Comparison of ENCODE assay signal across 9 cellular contexts in genomic region chr11:65646921-65647701, GRCh38. TPM values are rescaled to one million over a fixed set of nuclear protein-coding genes. Genes with fewer than 3 reads are reported as not detected.
DNase-seq lines count a peak whose midpoint lies in the region; ATAC-seq, FAIRE-seq and TF ChIP-seq lines count a peak whose summit lies in the region.
"Had no signal": no experiment of that assay in that cellular context is flagged by ENCODE, and none has a peak within 500 bp of the region (broad histone marks: within the 10 kb centered on the region; RNA-seq: fewer than 3 reads in every experiment).

No MANE protein-coding gene starts in this region.

- H3K4me1 ChIP-seq in GM12878 (ENCODE audit: control insufficient read depth, insufficient read depth, low read length) (peaks cover 7% of the 10 kb centered on the region), iPS-20b (ENCODE audit: insufficient read depth, low read length) (peaks cover 3% of the 10 kb centered on the region; the same call in 1 of the 2 replicates)

- CTCF ChIA-PET in GM12878 (lab: Yijun Ruan, JAX) = no interaction called here

- H3K4me3 ChIP-seq in GM12878 (no peak overlapping the region), iPS-20b (ENCODE audit: low read length) (peak overlapping the region; percentile 73), skeletal muscle cell (ENCODE audit: low read depth, low read length) (peak overlapping the region; percentile 23)

- DNase-seq in GM12878 (ENCODE audit: low read depth, low spot score) (no peak), skeletal muscle cell (ENCODE audit: low read depth) (no peak), CD1c-positive myeloid dendritic cell (ENCODE audit: extremely low spot score) (no peak), SHP77 (lab: John Stamatoyannopoulos, UW) (no peak), NCI-H1048 (lab: John Stamatoyannopoulos, UW) (no peak)

- no TSS peak for BruUV-seq in GM12878 (replicated peaks; lab: Mats Ljungman, UMichigan)

- peaks cover 16 to 45% of the 10 kb centered on the region in 2 experiments for H3K36me3 ChIP-seq in GM12878 (ENCODE audit: control insufficient read depth in 2 of 2, insufficient read depth in 2 of 2, low read length in 1 of 2)
- peaks cover 5% of the 10 kb centered on the region; the same call in 1 of the 2 replicates for H3K36me3 ChIP-seq in iPS-20b (ENCODE audit: insufficient read depth, low read depth, low read length)

- H3K9ac ChIP-seq in GM12878 (ENCODE audit: control insufficient read depth, insufficient read depth, low read length) (no peak overlapping the region), iPS-20b (ENCODE audit: low read depth, low read length) (peak overlapping the region; percentile 41; the same call in 1 of the 2 replicates)

- H3K27ac ChIP-seq in GM12878 (ENCODE audit: control insufficient read depth, insufficient read depth) (no peak overlapping the region), iPS-20b (ENCODE audit: low read length) (no peak overlapping the region)

- no peak for TF ChIP-seq CTCF in GM12878 (IDR thresholded peaks at IDR 0.05 in 2 of 3, conservative IDR thresholded peaks at IDR 0.05 in 1 of 3; ENCODE audit: control insufficient read depth in 2 of 3, extremely low read depth in 1 of 3, insufficient read depth in 1 of 3, low read depth in 3 of 3, low read length in 3 of 3)

- SMC1A ChIA-PET in GM12878 (lab: Charles Lee; ENCODE audit: uncharacterized antibody, unreplicated experiment) = no interaction called here

- H3K27me3 ChIP-seq in GM12878 (replicated peaks in 1 of 2; ENCODE audit: control insufficient read depth in 2 of 2, insufficient read depth in 2 of 2, low read length in 1 of 2) = no peaks in the 10 kb centered on the region
- H3K27me3 ChIP-seq in iPS-20b (ENCODE audit: insufficient read depth, low read length) = peaks cover 3% of the 10 kb centered on the region; the same call in 1 of the 2 replicates

- TF ChIP-seq POLR2A in GM19099 (IDR thresholded peaks at IDR 0.05; ENCODE audit: extremely low read depth, insufficient read length, low read depth) (peak; percentile 5), GM12878 (IDR thresholded peaks at IDR 0.05; ENCODE audit: low read depth, low read length) (peak; percentile 31; the same call in 1 of the 2 replicates)

- peaks cover 5% of the 10 kb centered on the region for H3K79me2 ChIP-seq in GM12878 (ENCODE audit: control insufficient read depth, insufficient read depth, low read length)

- ATAC-seq in GM12878 (no peak), GM19397 (IDR thresholded peaks at IDR 0.05; ENCODE audit: unreplicated experiment) (no peak)

- no peak overlapping the region for H3K4me2 ChIP-seq in GM12878 (ENCODE audit: control insufficient read depth, insufficient read depth)

- POLR2A ChIA-PET in GM12878 (lab: Charles Lee) = interaction anchor here (0.7 kb wide), 1 partner anchor 345 kb away, joined by 3 read pairs; no protein-coding TSS in a partner anchor

- no peak for FAIRE-seq in GM12878 (lab: Jason Lieb, UNC)
- FAIRE-seq: GM18507 had no signal

- H3K9me3 ChIP-seq in GM12878 (replicated peaks; ENCODE audit: control insufficient read depth, insufficient read depth, low read length) (no peaks in the 10 kb centered on the region), iPS-20b (ENCODE audit: insufficient read depth, low read depth, low read length) (no peaks in the 10 kb centered on the region)

- RAD21 ChIA-PET in GM12878 (lab: Charles Lee; ENCODE audit: unreplicated experiment) = no interaction called here

- TF ChIP-seq RAD21 in GM12878 (IDR thresholded peaks at IDR 0.05; ENCODE audit: insufficient read depth, low read depth, low read length) = no peak

- in situ Hi-C loops in GM12878 (cut with MboI) = no loop called here

- H2AFZ ChIP-seq in GM12878 (ENCODE audit: control insufficient read depth, low read depth, low read length) = no peak overlapping the region

- no peak for TF ChIP-seq EP300 in GM12878 (IDR thresholded peaks at IDR 0.05; ENCODE audit: borderline replicate concordance in 1 of 2, control insufficient read depth in 1 of 2, low read depth in 2 of 2, low read length in 2 of 2)

- WGBS in GM12878 (ENCODE audit: insufficient coverage, insufficient replicate concordance, low lambda C conversion rate, missing lambda C conversion rate) = 95% methylated on average over 45 of the region's 91 CpGs

- H4K20me1 ChIP-seq in GM12878 (ENCODE audit: control insufficient read depth, insufficient read depth) = no peaks in the 10 kb centered on the region

- intact Hi-C loops in GM12878 (cut with micrococcal nuclease; ENCODE audit: unreplicated experiment) = no loop called here

RNA-seq across cellular contexts. Expression of gene SIPA1, which starts 9.2 kb away (rescaled TPM):
- total RNA-seq in GM12878 (2013; cell fraction: nucleolus; rRNA removed) = 136 and 145 TPM in 2 replicates
- total RNA-seq in GM12878 (2014; rRNA removed) = 51.7 and 61.2 TPM in 2 replicates
- 26.9 and 34.2 TPM in 2 replicates for total RNA-seq in GM12878 (2014; rRNA removed; fragmentation: Illumina TruSeq; extraction: Trizol)
- 132 and 139 TPM in 2 replicates for total RNA-seq in GM12878 (2021)
- 14.6 TPM for polyA plus RNA-seq in GM12878 (2011; ENCODE audit: low read depth)
- 24.0 and 64.1 TPM in 2 replicates for polyA plus RNA-seq in GM12878 (2011; rRNA removed)
- polyA plus RNA-seq in GM12878 (2011; cell fraction: cytosol; rRNA removed) = 72.9 and 124 TPM in 2 replicates
- 436 and 511 TPM in 2 replicates for polyA plus RNA-seq in GM12878 (2011; cell fraction: nucleus; rRNA removed)
- polyA plus RNA-seq in GM12878 (2012) = 69.0 and 88.3 TPM in 2 replicates
- polyA plus RNA-seq in GM12878 (2014; fragmentation: Illumina TruSeq; extraction: Trizol) = 4.9 and 16.0 TPM in 2 replicates
- 1 to 10 TPM; 1.0 to 5.5 TPM for polyA plus RNA-seq in GM12878 (2014; fragmentation: Nextera tagmentation; extraction: Ambion mirVana)
- polyA plus RNA-seq in GM12878 (2014; rRNA removed) = 64.2 and 66.8 TPM in 2 replicates
- polyA plus RNA-seq in GM12878 (2016; fragmentation: Nextera tagmentation; extraction: Ambion mirVana) = 10 to 100 TPM; 18.3 to 32.7 TPM
- 131 and 204 TPM in 2 replicates for polyA minus RNA-seq in GM12878 (2011; rRNA and poly(A)+ RNA removed)
- polyA minus RNA-seq in GM12878 (2011; cell fraction: cytosol; rRNA and poly(A)+ RNA removed) = 70.8 and 88.3 TPM in 2 replicates
- 87.9 and 144 TPM in 2 replicates for polyA minus RNA-seq in GM12878 (2011; cell fraction: nucleus; rRNA and poly(A)+ RNA removed)

RNA-seq across cellular contexts. Expression of gene RELA, which starts 15.6 kb away (rescaled TPM):
- 91.6 and 99.8 TPM in 2 replicates for total RNA-seq in GM12878 (2013; cell fraction: nucleolus; rRNA removed)
- total RNA-seq in GM12878 (2014; rRNA removed) (28.1 and 33.6 TPM in 2 replicates), GM12878 (2014; rRNA removed; fragmentation: Illumina TruSeq; extraction: Trizol) (15.3 and 16.8 TPM in 2 replicates), GM12878 (2021) (51.7 and 56.4 TPM in 2 replicates)
- 26.3 TPM for polyA plus RNA-seq in GM12878 (2011; ENCODE audit: low read depth)
- polyA plus RNA-seq in GM12878 (2011; rRNA removed) (13.4 and 32.7 TPM in 2 replicates), GM12878 (2014; fragmentation: Illumina TruSeq; extraction: Trizol) (21.8 and 34.7 TPM in 2 replicates), GM12878 (2014; fragmentation: Nextera tagmentation; extraction: Ambion mirVana) (10 to 100 TPM in 1 of 2 experiments, 1 to 10 TPM in 1; 5.1 to 12.8 TPM), GM12878 (2014; rRNA removed) (37.4 and 60.0 TPM in 2 replicates), GM12878 (2016; fragmentation: Nextera tagmentation; extraction: Ambion mirVana) (10 to 100 TPM; 38.1 to 42.8 TPM)
- 28.1 and 28.2 TPM in 2 replicates for polyA plus RNA-seq in GM12878 (2011; cell fraction: cytosol; rRNA removed)
- 205 and 257 TPM in 2 replicates for polyA plus RNA-seq in GM12878 (2011; cell fraction: nucleus; rRNA removed)
- polyA plus RNA-seq in GM12878 (2012) = 60.7 and 67.5 TPM in 2 replicates
- 35.8 and 49.0 TPM in 2 replicates for polyA minus RNA-seq in GM12878 (2011; rRNA and poly(A)+ RNA removed)
- polyA minus RNA-seq in GM12878 (2011; cell fraction: cytosol; rRNA and poly(A)+ RNA removed) = 18.3 and 22.1 TPM in 2 replicates
- 82.5 and 108 TPM in 2 replicates for polyA minus RNA-seq in GM12878 (2011; cell fraction: nucleus; rRNA and poly(A)+ RNA removed)

RNA-seq across cellular contexts. Expression of gene PCNX3, which starts 31.5 kb away (rescaled TPM):
- total RNA-seq in GM12878 (2013; cell fraction: nucleolus; rRNA removed) = 38.1 and 44.3 TPM in 2 replicates
- total RNA-seq in GM12878 (2014; rRNA removed) = 14.0 and 19.9 TPM in 2 replicates
- total RNA-seq in GM12878 (2014; rRNA removed; fragmentation: Illumina TruSeq; extraction: Trizol) = 5.4 and 7.3 TPM in 2 replicates
- total RNA-seq in GM12878 (2021) = 39.0 and 46.6 TPM in 2 replicates
- polyA plus RNA-seq in GM12878 (2011; ENCODE audit: low read depth) = 8.1 TPM
- polyA plus RNA-seq in GM12878 (2011; rRNA removed) = 2.9 and 8.2 TPM in 2 replicates
- polyA plus RNA-seq in GM12878 (2011; cell fraction: cytosol; rRNA removed) = 19.6 and 23.7 TPM in 2 replicates
- polyA plus RNA-seq in GM12878 (2011; cell fraction: nucleus; rRNA removed) = 93.1 and 120 TPM in 2 replicates
- polyA plus RNA-seq in GM12878 (2012) = 16.6 and 21.0 TPM in 2 replicates
- 1.7 and 8.6 TPM in 2 replicates for polyA plus RNA-seq in GM12878 (2014; fragmentation: Illumina TruSeq; extraction: Trizol)
- under 1 TPM; 0.03 to 0.15 TPM for polyA plus RNA-seq in GM12878 (2014; fragmentation: Nextera tagmentation; extraction: Ambion mirVana)
- polyA plus RNA-seq in GM12878 (2014; rRNA removed) = 34.1 and 40.2 TPM in 2 replicates
- polyA plus RNA-seq in GM12878 (2016; fragmentation: Nextera tagmentation; extraction: Ambion mirVana) = 10 to 100 TPM in 1 of 2 experiments, 1 to 10 TPM in 1; 6.8 to 10.3 TPM
- 12.1 and 24.9 TPM in 2 replicates for polyA minus RNA-seq in GM12878 (2011; rRNA and poly(A)+ RNA removed)
- polyA minus RNA-seq in GM12878 (2011; cell fraction: cytosol; rRNA and poly(A)+ RNA removed) = 17.2 and 18.4 TPM in 2 replicates
- polyA minus RNA-seq in GM12878 (2011; cell fraction: nucleus; rRNA and poly(A)+ RNA removed) = 29.3 and 54.2 TPM in 2 replicates

RNA-seq across cellular contexts. Expression of gene MAP3K11, which starts 33.1 kb away (rescaled TPM):
- total RNA-seq in GM12878 (2013; cell fraction: nucleolus; rRNA removed) = 95.3 and 109 TPM in 2 replicates
- total RNA-seq in GM12878 (2014; rRNA removed) (37.4 and 39.9 TPM in 2 replicates), GM12878 (2014; rRNA removed; fragmentation: Illumina TruSeq; extraction: Trizol) (13.6 and 15.1 TPM in 2 replicates), GM12878 (2021) (62.6 and 64.7 TPM in 2 replicates)
- polyA plus RNA-seq in GM12878 (2011; ENCODE audit: low read depth) = 8.2 TPM
- polyA plus RNA-seq in GM12878 (2011; rRNA removed) (17.0 and 27.9 TPM in 2 replicates), GM12878 (2014; fragmentation: Illumina TruSeq; extraction: Trizol) (6.6 and 14.0 TPM in 2 replicates), GM12878 (2014; fragmentation: Nextera tagmentation; extraction: Ambion mirVana) (1 to 10 TPM; 1.5 to 1.9 TPM), GM12878 (2014; rRNA removed) (51.8 and 58.7 TPM in 2 replicates), GM12878 (2016; fragmentation: Nextera tagmentation; extraction: Ambion mirVana) (10 to 100 TPM; 22.1 to 27.3 TPM)
- 43.4 and 59.7 TPM in 2 replicates for polyA plus RNA-seq in GM12878 (2011; cell fraction: cytosol; rRNA removed)
- polyA plus RNA-seq in GM12878 (2011; cell fraction: nucleus; rRNA removed) = 80.4 and 99.7 TPM in 2 replicates
- 29.2 and 38.0 TPM in 2 replicates for polyA plus RNA-seq in GM12878 (2012)
- polyA minus RNA-seq in GM12878 (2011; rRNA and poly(A)+ RNA removed) = 31.5 and 53.3 TPM in 2 replicates
- polyA minus RNA-seq in GM12878 (2011; cell fraction: cytosol; rRNA and poly(A)+ RNA removed) = 23.3 and 23.7 TPM in 2 replicates
- polyA minus RNA-seq in GM12878 (2011; cell fraction: nucleus; rRNA and poly(A)+ RNA removed) = 31.8 and 54.0 TPM in 2 replicates

RNA-seq across cellular contexts. Expression of gene KCNK7, which starts 51.5 kb away (rescaled TPM):
- 0.42 and 0.67 TPM in 2 replicates for total RNA-seq in GM12878 (2013; cell fraction: nucleolus; rRNA removed)
- total RNA-seq in GM12878 (2014; rRNA removed) (0.16 and 0.23 TPM in 2 replicates), GM12878 (2014; rRNA removed; fragmentation: Illumina TruSeq; extraction: Trizol) (not detected in 2 replicates), GM12878 (2021) (0.29 and 0.54 TPM in 2 replicates)
- polyA plus RNA-seq in GM12878 (2011; ENCODE audit: low read depth) = not detected
- polyA plus RNA-seq in GM12878 (2011; rRNA removed) (not detected in 2 replicates), GM12878 (2014; fragmentation: Illumina TruSeq; extraction: Trizol) (not detected in 2 replicates), GM12878 (2014; fragmentation: Nextera tagmentation; extraction: Ambion mirVana) (under 1 TPM in 1 of 2 experiments, not detected in 1; 0.11 TPM), GM12878 (2014; rRNA removed) (0.15 TPM in 1 of 2 replicates, not detected in the other), GM12878 (2016; fragmentation: Nextera tagmentation; extraction: Ambion mirVana) (not detected)
- polyA plus RNA-seq in GM12878 (2011; cell fraction: cytosol; rRNA removed) = 0.08 TPM in 1 of 2 replicates, not detected in the other
- 0.16 and 0.46 TPM in 2 replicates for polyA plus RNA-seq in GM12878 (2011; cell fraction: nucleus; rRNA removed)
- polyA plus RNA-seq in GM12878 (2012) = 0.08 and 0.80 TPM in 2 replicates
- polyA minus RNA-seq in GM12878 (2011; rRNA and poly(A)+ RNA removed) = 1.4 TPM in 1 of 2 replicates, not detected in the other
- polyA minus RNA-seq in GM12878 (2011; cell fraction: cytosol; rRNA and poly(A)+ RNA removed) = not detected in 2 replicates
- not detected in 2 replicates for polyA minus RNA-seq in GM12878 (2011; cell fraction: nucleus; rRNA and poly(A)+ RNA removed)
